In genomic region chr7:155638366-155638765, GRCh38 we compare ENCODE assay signal across 1 cellular context.
TF ChIP-seq lines count a peak whose summit lies in the region.

No MANE protein-coding gene starts in this region.

TF ChIP-seq in K562, 482 proteins besides CTCF, POLR2A, EP300 and RAD21:
- TF ChIP-seq ZNF75A (CRISPR knock-in tag; IDR thresholded peaks at IDR 0.05) (0 out of 2 replicates have a peak, but pooled peaks have one; percentile 72), ZNF277 (CRISPR knock-in tag; IDR thresholded peaks at IDR 0.05; ENCODE audit: borderline replicate concordance) (peak; percentile 34; the same call in 1 of the 2 replicates), ZNF134 (CRISPR knock-in tag; conservative IDR thresholded peaks at IDR 0.05) (no peak), ZNF583 (CRISPR knock-in tag; IDR thresholded peaks at IDR 0.05) (no peak)
TF ChIP-seq in K562: peak in this region for 2.
